In the genomic region with DNA sequence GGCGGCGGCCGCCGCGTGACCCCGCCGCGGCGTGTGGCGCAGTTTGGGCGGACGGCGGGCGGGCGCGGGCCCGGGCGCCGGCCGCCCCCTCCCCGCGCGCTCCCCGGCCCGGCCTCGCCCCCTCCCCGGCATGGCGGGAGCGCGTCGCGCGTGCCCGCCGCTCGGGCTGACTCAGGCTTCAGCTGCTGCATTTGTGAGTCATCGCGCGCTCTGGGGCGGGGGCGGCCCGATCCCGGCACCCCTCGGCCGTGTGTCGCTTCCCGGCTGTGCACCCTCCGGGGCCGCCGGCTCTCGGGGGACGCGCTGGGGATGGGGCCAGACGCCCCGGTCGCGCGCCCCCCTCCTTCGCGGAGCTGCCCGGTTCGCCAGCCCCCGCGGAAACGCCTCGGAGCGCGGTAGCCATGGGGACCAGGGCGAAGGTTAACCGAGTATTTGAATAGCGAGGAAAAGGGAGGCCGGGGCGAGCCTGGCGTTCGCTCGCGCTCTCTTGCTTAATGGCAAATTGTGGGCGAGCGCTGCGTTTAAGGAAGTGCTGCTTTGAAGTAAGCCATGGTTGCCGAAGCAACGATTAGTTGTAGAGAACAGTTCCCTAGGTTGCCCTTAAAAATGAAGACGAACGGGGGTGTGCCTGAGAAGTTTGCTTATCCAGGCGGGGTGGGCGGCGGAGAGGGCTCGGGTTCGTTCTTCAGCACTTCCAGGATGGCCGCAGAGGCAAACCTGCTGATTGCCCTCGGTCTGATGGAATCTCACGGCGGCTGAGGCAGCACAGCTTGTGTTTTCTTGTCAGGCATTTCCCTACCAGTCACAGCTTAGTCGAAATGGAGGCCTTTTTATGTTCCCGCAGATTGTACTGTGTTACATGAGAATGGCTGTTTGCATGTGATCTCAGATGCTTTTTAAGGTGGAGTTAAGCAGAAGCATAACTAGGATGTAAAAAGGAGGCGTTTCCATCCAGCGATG, we compare ENCODE assay signal across 8 cellular contexts.
DNase-seq lines count a peak whose midpoint lies in the region; ATAC-seq lines count a peak whose summit lies in the region.

No MANE protein-coding gene starts in this region.

- H3K9me3 Mint-ChIP-seq in activated naive CD4-positive, alpha-beta T cell treated with anti-CD3 and anti-CD28 coated beads, Interleukin-2, amount 10 ng/mL, durations not matched to agents 7 days and 5 days = no peaks in the 10 kb centered on the region

- H3K36me3 Mint-ChIP-seq in activated naive CD4-positive, alpha-beta T cell treated with anti-CD3 and anti-CD28 coated beads, Interleukin-2, amount 10 ng/mL, durations not matched to agents 7 days and 5 days = peaks cover 52% of the 10 kb centered on the region

- H3K27ac Mint-ChIP-seq in activated naive CD4-positive, alpha-beta T cell treated with anti-CD3 and anti-CD28 coated beads, Interleukin-2, amount 10 ng/mL, durations not matched to agents 7 days and 5 days = peak overlapping the region; percentile 90

- H3K4me3 Mint-ChIP-seq in activated naive CD4-positive, alpha-beta T cell treated with anti-CD3 and anti-CD28 coated beads, Interleukin-2, amount 10 ng/mL, durations not matched to agents 7 days and 5 days = peak overlapping the region; percentile 96

- CTCF ChIA-PET in activated naive CD4-positive, alpha-beta T cell treated with anti-CD3 and anti-CD28 coated beads, Interleukin-2, amount 10 ng/mL, durations not matched to agents 7 days and 5 days (lab: Charles Lee) = interaction anchor here (1.7 to 3.0 kb wide), 2 partner anchors 19 to 56 kb away, joined by 6 to 9 read pairs; no protein-coding TSS in a partner anchor

- ATAC-seq in GM19023 (IDR thresholded peaks at IDR 0.05; ENCODE audit: unreplicated experiment) (peak; percentile 27), HG03280 (IDR thresholded peaks at IDR 0.05; ENCODE audit: unreplicated experiment) (peak; percentile 22)

- H3K4me1 Mint-ChIP-seq in activated naive CD4-positive, alpha-beta T cell treated with anti-CD3 and anti-CD28 coated beads, Interleukin-2, amount 10 ng/mL, durations not matched to agents 7 days and 5 days = peaks cover 42% of the 10 kb centered on the region

- DNase-seq in AG08395 (ENCODE audit: low spot score) (peak; percentile 62), SIG-M5 treated with dmso at 0.1 percent for 504 hours (lab: John Stamatoyannopoulos, UW; ENCODE audit: unreplicated experiment) (peak; percentile 80), germinal center (ENCODE audit: low spot score) (peak; percentile 71), nucleus accumbens (lab: John Stamatoyannopoulos, UW) (peak in 51 of 56 donors; percentile 36 to 89 (median 71)), stromal cell of bone marrow (ENCODE audit: low read depth) (peak; percentile 55)
- DNase-seq in activated naive CD4-positive, alpha-beta T cell treated with anti-CD3 and anti-CD28 coated beads, Interleukin-2, amount 10 ng/mL, durations not matched to agents 7 days and 5 days = peak; percentile 71

- H3K27me3 Mint-ChIP-seq in activated naive CD4-positive, alpha-beta T cell treated with anti-CD3 and anti-CD28 coated beads, Interleukin-2, amount 10 ng/mL, durations not matched to agents 7 days and 5 days = peaks cover 5% of the 10 kb centered on the region

Comparison
In these comparisons a context has a peak if more than half of its experiments do, and no peak if none do; other contexts are left out.
1. Peak in every context shown above with its lines: DNase-seq and ATAC-seq.